Comparison of ENCODE assay signal across 1 cellular context in the genomic region with DNA sequence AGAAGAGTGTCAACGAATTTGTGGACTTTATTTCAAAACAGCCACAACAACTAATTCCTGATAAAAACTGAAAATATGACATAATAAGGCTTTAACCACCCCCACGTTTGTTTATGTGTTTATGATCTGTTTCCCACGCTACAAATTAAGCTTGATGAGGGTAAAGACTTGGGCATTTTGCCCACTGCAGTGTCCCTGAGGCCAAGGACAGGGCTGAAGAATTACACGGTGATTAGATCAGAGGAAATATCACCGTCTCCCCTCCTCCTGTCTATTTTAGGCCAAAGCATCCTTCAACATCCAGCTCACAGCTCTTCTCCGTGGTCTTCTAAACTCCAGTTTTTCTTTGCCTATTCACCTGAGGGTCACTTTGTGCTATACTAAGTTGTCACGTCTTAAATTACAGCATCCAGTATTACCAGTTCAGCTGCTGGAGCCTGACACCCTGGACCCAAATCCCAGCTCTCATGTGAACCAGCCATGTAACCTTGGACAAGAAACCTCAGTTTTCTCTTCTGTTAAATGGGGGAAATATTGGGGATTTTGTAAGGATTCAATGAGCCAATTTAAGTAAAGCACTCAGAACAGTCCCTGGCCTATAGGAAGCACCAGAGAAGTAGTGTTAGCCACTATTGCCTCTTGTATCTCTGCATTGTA.
TF ChIP-seq lines count a peak whose summit lies in the region.

No MANE protein-coding gene starts in this region.

TF ChIP-seq in K562, 482 proteins besides CTCF, POLR2A, EP300 and RAD21 (continued from another document):
- TF ChIP-seq, protein P1, sequence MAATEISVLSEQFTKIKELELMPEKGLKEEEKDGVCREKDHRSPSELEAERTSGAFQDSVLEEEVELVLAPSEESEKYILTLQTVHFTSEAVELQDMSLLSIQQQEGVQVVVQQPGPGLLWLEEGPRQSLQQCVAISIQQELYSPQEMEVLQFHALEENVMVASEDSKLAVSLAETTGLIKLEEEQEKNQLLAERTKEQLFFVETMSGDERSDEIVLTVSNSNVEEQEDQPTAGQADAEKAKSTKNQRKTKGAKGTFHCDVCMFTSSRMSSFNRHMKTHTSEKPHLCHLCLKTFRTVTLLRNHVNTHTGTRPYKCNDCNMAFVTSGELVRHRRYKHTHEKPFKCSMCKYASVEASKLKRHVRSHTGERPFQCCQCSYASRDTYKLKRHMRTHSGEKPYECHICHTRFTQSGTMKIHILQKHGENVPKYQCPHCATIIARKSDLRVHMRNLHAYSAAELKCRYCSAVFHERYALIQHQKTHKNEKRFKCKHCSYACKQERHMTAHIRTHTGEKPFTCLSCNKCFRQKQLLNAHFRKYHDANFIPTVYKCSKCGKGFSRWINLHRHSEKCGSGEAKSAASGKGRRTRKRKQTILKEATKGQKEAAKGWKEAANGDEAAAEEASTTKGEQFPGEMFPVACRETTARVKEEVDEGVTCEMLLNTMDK (IDR thresholded peaks at IDR 0.05; ENCODE audit: borderline replicate concordance, insufficient read depth, low read depth, low read length, poor library complexity, severe bottlenecking) = no peak
- peak in 1 of 3 experiments; percentile 51; a peak in 1 of 6 replicates for TF ChIP-seq ZBTB11 (CRISPR knock-in tag; IDR thresholded peaks at IDR 0.05)
- TF ChIP-seq TAL1 (IDR thresholded peaks at IDR 0.05) = no peak
- no peak for TF ChIP-seq ARNT (IDR thresholded peaks at IDR 0.05)
- no peak for TF ChIP-seq MXI1 (IDR thresholded peaks at IDR 0.05; ENCODE audit: low read depth, low read length)
- TF ChIP-seq, protein P2, sequence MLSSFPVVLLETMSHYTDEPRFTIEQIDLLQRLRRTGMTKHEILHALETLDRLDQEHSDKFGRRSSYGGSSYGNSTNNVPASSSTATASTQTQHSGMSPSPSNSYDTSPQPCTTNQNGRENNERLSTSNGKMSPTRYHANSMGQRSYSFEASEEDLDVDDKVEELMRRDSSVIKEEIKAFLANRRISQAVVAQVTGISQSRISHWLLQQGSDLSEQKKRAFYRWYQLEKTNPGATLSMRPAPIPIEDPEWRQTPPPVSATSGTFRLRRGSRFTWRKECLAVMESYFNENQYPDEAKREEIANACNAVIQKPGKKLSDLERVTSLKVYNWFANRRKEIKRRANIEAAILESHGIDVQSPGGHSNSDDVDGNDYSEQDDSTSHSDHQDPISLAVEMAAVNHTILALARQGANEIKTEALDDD (IDR thresholded peaks at IDR 0.05) = no peak
- TF ChIP-seq ZNF780A (CRISPR knock-in tag; IDR thresholded peaks at IDR 0.05) = no peak
- no peak for TF ChIP-seq POLR2AphosphoS2 (IDR thresholded peaks at IDR 0.05; ENCODE audit: low read length)
- TF ChIP-seq NRF1 (conservative IDR thresholded peaks at IDR 0.05 in 1 of 2, IDR thresholded peaks at IDR 0.05 in 1 of 2) = no peak
